ENCODE assay signal across 25 cellular contexts in genomic region chr3:29720660-29721059, GRCh38.
"Had no signal": no experiment of that assay in that cellular context is flagged by ENCODE, and none has a peak within 500 bp of the region (broad histone marks: within the 10 kb centered on the region; RNA-seq: fewer than 3 reads in every experiment).

No MANE protein-coding gene starts in this region.

- H3K79me2 ChIP-seq: hepatocyte, parathyroid adenoma had no signal

- H3K4me2 ChIP-seq: hepatocyte had no signal

- DNase-seq: activated CD4-positive, alpha-beta T cell treated with anti-CD3 and anti-CD28 coated beads for 36 hours; activated CD4-positive, CD25-positive, alpha-beta regulatory T cell; activated CD8-positive, alpha-beta memory T cell treated with anti-CD3 and anti-CD28 coated beads, Interleukin-2, amount 10 ng/mL, durations not matched to agents 7 days and 5 days; activated CD8-positive, alpha-beta T cell treated with anti-CD3 and anti-CD28 coated beads, Interleukin-2, amount 10 ng/mL, durations not matched to agents 7 days and 5 days; activated naive CD8-positive, alpha-beta T cell treated with anti-CD3 and anti-CD28 coated beads, Interleukin-2, amount 50 U/mL, for 24 hours; activated T-cell treated with anti-CD3 and anti-CD28 coated beads, Interleukin-2, amount 50 U/mL, for 48 hours; amygdala; caudate nucleus; cortex of kidney; effector memory CD8-positive, alpha-beta T cell; erythroblast; islet precursor cell; midbrain; naive thymus-derived CD4-positive, alpha-beta T cell; nucleus accumbens; psoas muscle; spleen; stimulated activated naive CD4-positive, alpha-beta T cell; tibial artery; upper lobe of right lung had no signal

- H3K9ac ChIP-seq: parathyroid adenoma had no signal

- H3K27me3 ChIP-seq: gastroesophageal sphincter, hepatocyte, right atrium auricular region, spleen, suprapubic skin, tibial artery, upper lobe of right lung had no signal

- H3K36me3 ChIP-seq: gastroesophageal sphincter, right atrium auricular region, spleen, suprapubic skin, tibial artery, upper lobe of right lung had no signal

- H3K27ac ChIP-seq: gastroesophageal sphincter, hepatocyte, parathyroid adenoma, psoas muscle, right atrium auricular region, spleen, suprapubic skin, tibial artery, upper lobe of right lung had no signal

- H3K4me1 ChIP-seq: parathyroid adenoma, psoas muscle, right atrium auricular region, spleen, suprapubic skin, upper lobe of right lung had no signal

- H2AFZ ChIP-seq: hepatocyte, parathyroid adenoma had no signal

- H3K4me3 ChIP-seq: gastroesophageal sphincter, hepatocyte, psoas muscle, right atrium auricular region, spleen, suprapubic skin, tibial artery, upper lobe of right lung had no signal

- H3K9me3 ChIP-seq: gastroesophageal sphincter, psoas muscle, right atrium auricular region, suprapubic skin, upper lobe of right lung had no signal

- ATAC-seq: activated CD4-positive, alpha-beta T cell treated with anti-CD3 and anti-CD28 coated beads for 36 hours; activated CD8-positive, alpha-beta memory T cell treated with anti-CD3 and anti-CD28 coated beads, Interleukin-2, amount 10 ng/mL, durations not matched to agents 7 days and 5 days; activated CD8-positive, alpha-beta T cell treated with anti-CD3 and anti-CD28 coated beads, Interleukin-2, amount 10 ng/mL, durations not matched to agents 7 days and 5 days; activated naive CD8-positive, alpha-beta T cell treated with anti-CD3 and anti-CD28 coated beads, Interleukin-2, amount 50 U/mL, for 24 hours; effector memory CD8-positive, alpha-beta T cell; gastroesophageal sphincter; naive thymus-derived CD4-positive, alpha-beta T cell; psoas muscle; upper lobe of right lung had no signal
